8 cellular contexts compared by ENCODE assay signal in genomic region chr11:128734439-128735224, GRCh38. TPM values are rescaled to one million over a fixed set of nuclear protein-coding genes. Genes with fewer than 3 reads are reported as not detected.
DNase-seq lines count a peak whose midpoint lies in the region; ATAC-seq and TF ChIP-seq lines count a peak whose summit lies in the region.

No MANE protein-coding gene starts in this region.

- H3K27me3 Mint-ChIP-seq in activated B cell treated with CpG ODN at 0.5 μM for 24 hours (no peaks in the 10 kb centered on the region), natural killer cell (ENCODE audit: low read depth in 2 of 2) (no peaks in the 10 kb centered on the region)

- TF ChIP-seq CTCF in activated B cell treated with CpG ODN at 0.5 μM for 24 hours (IDR thresholded peaks at IDR 0.05), result no peak
- TF ChIP-seq CTCF in natural killer cell (IDR thresholded peaks at IDR 0.05), result no peak

- H3K9me3 Mint-ChIP-seq in activated B cell treated with CpG ODN at 0.5 μM for 24 hours (no peaks in the 10 kb centered on the region), natural killer cell (no peaks in the 10 kb centered on the region)

- H3K9me3 ChIP-seq in SJCRH30 (replicated peaks), result no peaks in the 10 kb centered on the region

- intact Hi-C loops in activated B cell treated with CpG ODN at 0.5 μM for 24 hours (cut with micrococcal nuclease), result loop anchor here (1.0 kb wide), 4 partner anchors 8 to 41 kb away; no protein-coding TSS in a partner anchor
- intact Hi-C loops in natural killer cell (cut with micrococcal nuclease), result loop anchor here (5.0 kb wide), 1 partner anchor 37 kb away; no protein-coding TSS in a partner anchor

- H3K4me3 Mint-ChIP-seq in activated B cell treated with CpG ODN at 0.5 μM for 24 hours (peak overlapping the region; percentile 71), natural killer cell (peak overlapping the region; percentile 88)

- peak; percentile 32 for DNase-seq in activated B cell treated with CpG ODN at 0.5 μM for 24 hours
- DNase-seq in natural killer cell, result no peak
- no peak for DNase-seq in cerebellar cortex (ENCODE audit: low spot score)
- no peak for DNase-seq in NCI-H2196 (lab: John Stamatoyannopoulos, UW; ENCODE audit: unreplicated experiment)
- DNase-seq in SJCRH30, result no peak
- no peak for DNase-seq in COLO668 (lab: John Stamatoyannopoulos, UW; ENCODE audit: unreplicated experiment)

- CTCF ChIA-PET in activated B cell treated with CpG ODN at 0.5 μM for 24 hours (lab: Charles Lee), result interaction anchor here (1.3 to 5.0 kb wide), 4 partner anchors 9 to 23 kb away, joined by 5 to 20 read pairs (median 8); no protein-coding TSS in a partner anchor

- peak; percentile 44 for ATAC-seq in GM18909 (IDR thresholded peaks at IDR 0.05; ENCODE audit: poor library complexity, unreplicated experiment)
- peak; percentile 33 for ATAC-seq in HG03025 (IDR thresholded peaks at IDR 0.05; ENCODE audit: low FRiP score, unreplicated experiment)
- peak; percentile 38 for ATAC-seq in activated B cell treated with CpG ODN at 0.5 μM for 24 hours (ENCODE audit: low read depth)
- no peak for ATAC-seq in natural killer cell

- POLR2A ChIA-PET in activated B cell treated with CpG ODN at 0.5 μM for 24 hours (lab: Charles Lee), result interaction anchor here (0.7 to 8.3 kb wide), 15 partner anchors 8 to 110 kb away, joined by 3 to 79 read pairs (median 11); partner anchors contain the start of gene FLI1

- H3K4me1 Mint-ChIP-seq in activated B cell treated with CpG ODN at 0.5 μM for 24 hours (peaks cover 99% of the 10 kb centered on the region), natural killer cell (peaks cover 97 to 100% of the 10 kb centered on the region in 2 donors)

- H3K36me3 Mint-ChIP-seq in activated B cell treated with CpG ODN at 0.5 μM for 24 hours (ENCODE audit: low read depth) (peaks cover 13% of the 10 kb centered on the region), natural killer cell (no peaks in the 10 kb centered on the region)

- H3K27ac Mint-ChIP-seq in activated B cell treated with CpG ODN at 0.5 μM for 24 hours, result peak overlapping the region; percentile 98
- peak overlapping the region; percentile 86 to 94 for H3K27ac Mint-ChIP-seq in natural killer cell

- no peak overlapping the region for H3K4me3 ChIP-seq in SJCRH30

- H3K27me3 ChIP-seq in SJCRH30, result no peaks in the 10 kb centered on the region

- no peak overlapping the region for H3K27ac ChIP-seq in SJCRH30

- no peaks in the 10 kb centered on the region for H3K36me3 ChIP-seq in SJCRH30

- no peaks in the 10 kb centered on the region for H3K4me1 ChIP-seq in SJCRH30

RNA-seq across cellular contexts. Expression of gene FLI1, which starts 40.8 kb away (rescaled TPM):
- total RNA-seq in activated B cell treated with CpG ODN at 0.5 μM for 24 hours (64.9 and 69.2 TPM in 2 replicates), natural killer cell (100 to 1,000 TPM; 123 to 157 (median 148) TPM)
- 3.2 and 4.1 TPM in 2 replicates for total RNA-seq in SJCRH30 (2014; rRNA removed; shearing (Covaris generic))

Comparison
In these comparisons a context has a peak if more than half of its experiments do, and no peak if none do; other contexts are left out.
1. ATAC-seq: peak in GM18909 (single experiment), HG03025 (single experiment) and activated B cell treated with CpG ODN at 0.5 μM for 24 hours (single experiment); none in natural killer cell (0 of 3).
2. RNA of gene FLI1, which starts 40.8 kb away (total RNA-seq): 123 to 157 TPM in natural killer cell and 64.9 to 69.2 TPM in activated B cell treated with CpG ODN at 0.5 μM for 24 hours; 3.2 to 4.1 TPM in SJCRH30; every median in the first group is over 10 times any median in the second.